Comparison of ENCODE assay signal across 8 cellular contexts in genomic region chr3:69425249-69425648, GRCh38. TPM values are rescaled to one million over a fixed set of nuclear protein-coding genes. Genes with fewer than 3 reads are reported as not detected.
DNase-seq lines count a peak whose midpoint lies in the region; ATAC-seq, FAIRE-seq and TF ChIP-seq lines count a peak whose summit lies in the region.

No MANE protein-coding gene starts in this region.

- no peaks in the 10 kb centered on the region for H3K9me3 Mint-ChIP-seq in activated CD8-positive, alpha-beta memory T cell treated with anti-CD3 and anti-CD28 coated beads, Interleukin-2, amount 10 ng/mL, durations not matched to agents 7 days and 5 days (ENCODE audit: low read depth)
- no peaks in the 10 kb centered on the region for H3K9me3 Mint-ChIP-seq in astrocyte (ENCODE audit: unreplicated experiment)

- no peak overlapping the region for H3K4me2 ChIP-seq in astrocyte (ENCODE audit: low read length)

- no peaks in the 10 kb centered on the region for H4K20me1 ChIP-seq in astrocyte (ENCODE audit: insufficient read depth, low read length)

- no peak overlapping the region for H2AFZ ChIP-seq in astrocyte (ENCODE audit: low read depth, low read length)

- no peaks in the 10 kb centered on the region for H3K36me3 Mint-ChIP-seq in activated CD8-positive, alpha-beta memory T cell treated with anti-CD3 and anti-CD28 coated beads, Interleukin-2, amount 10 ng/mL, durations not matched to agents 7 days and 5 days
- H3K36me3 Mint-ChIP-seq in astrocyte (ENCODE audit: low read depth, unreplicated experiment) = no peaks in the 10 kb centered on the region

- H3K4me3 ChIP-seq in H7 (ENCODE audit: insufficient read depth, low read depth, low read length) = no peak overlapping the region
- no peak overlapping the region for H3K4me3 ChIP-seq in astrocyte (ENCODE audit: insufficient read depth, low read depth, low read length)

- no peak overlapping the region for H3K27ac Mint-ChIP-seq in activated CD8-positive, alpha-beta memory T cell treated with anti-CD3 and anti-CD28 coated beads, Interleukin-2, amount 10 ng/mL, durations not matched to agents 7 days and 5 days
- no peak overlapping the region for H3K27ac Mint-ChIP-seq in astrocyte (ENCODE audit: unreplicated experiment)

- H3K4me3 Mint-ChIP-seq in activated CD8-positive, alpha-beta memory T cell treated with anti-CD3 and anti-CD28 coated beads, Interleukin-2, amount 10 ng/mL, durations not matched to agents 7 days and 5 days = no peak overlapping the region
- no peak overlapping the region for H3K4me3 Mint-ChIP-seq in astrocyte (ENCODE audit: unreplicated experiment)

- no peaks in the 10 kb centered on the region for H3K79me2 ChIP-seq in astrocyte (ENCODE audit: insufficient read depth, low read length)

- intact Hi-C loops in left colon (cut with DNase I, micrococcal nuclease) = loop anchor here in 1 of 2 donors (10.0 kb wide), 1 partner anchor 270 kb away; no protein-coding TSS in a partner anchor

- H3K9me3 ChIP-seq in astrocyte (ENCODE audit: insufficient read depth, low read depth, low read length) = no peaks in the 10 kb centered on the region

- no peaks in the 10 kb centered on the region for H3K27me3 ChIP-seq in H7 (ENCODE audit: control insufficient read depth, insufficient read depth, low read length)
- H3K27me3 ChIP-seq in astrocyte (ENCODE audit: insufficient read depth, low read length) = no peaks in the 10 kb centered on the region

- FAIRE-seq in astrocyte (lab: Jason Lieb, UNC) = peak; percentile 29

- no peak overlapping the region for H3K9ac ChIP-seq in astrocyte (ENCODE audit: low read length)

- CTCF ChIA-PET in activated CD8-positive, alpha-beta memory T cell treated with anti-CD3 and anti-CD28 coated beads, Interleukin-2, amount 10 ng/mL, durations not matched to agents 7 days and 5 days (lab: Charles Lee) = interaction anchor here (0.6 to 2.5 kb wide), 8 partner anchors 10 to 305 kb away, joined by 3 to 10 read pairs (median 5); no protein-coding TSS in a partner anchor

- no peaks in the 10 kb centered on the region for H3K4me1 ChIP-seq in astrocyte (ENCODE audit: insufficient read depth, low read length)

- H3K27me3 Mint-ChIP-seq in activated CD8-positive, alpha-beta memory T cell treated with anti-CD3 and anti-CD28 coated beads, Interleukin-2, amount 10 ng/mL, durations not matched to agents 7 days and 5 days = peaks cover 4% of the 10 kb centered on the region
- no peaks in the 10 kb centered on the region for H3K27me3 Mint-ChIP-seq in astrocyte (ENCODE audit: low read depth, unreplicated experiment)

- no peak overlapping the region for H3K27ac ChIP-seq in astrocyte (ENCODE audit: low read depth, low read length)

- no peaks in the 10 kb centered on the region for H3K4me1 Mint-ChIP-seq in activated CD8-positive, alpha-beta memory T cell treated with anti-CD3 and anti-CD28 coated beads, Interleukin-2, amount 10 ng/mL, durations not matched to agents 7 days and 5 days
- H3K4me1 Mint-ChIP-seq in astrocyte (ENCODE audit: low read depth, unreplicated experiment) = peaks cover 2% of the 10 kb centered on the region

- ATAC-seq in activated CD8-positive, alpha-beta memory T cell treated with anti-CD3 and anti-CD28 coated beads, Interleukin-2, amount 10 ng/mL, durations not matched to agents 7 days and 5 days = peak; percentile 58
- ATAC-seq in left colon = peak; percentile 78

- H3K36me3 ChIP-seq in H7 (replicated peaks; ENCODE audit: control insufficient read depth, insufficient read depth, low read length) (no peaks in the 10 kb centered on the region), astrocyte (ENCODE audit: insufficient read depth, low read length) (no peaks in the 10 kb centered on the region)

- TF ChIP-seq CTCF in astrocyte (IDR thresholded peaks at IDR 0.05; ENCODE audit: insufficient read depth, low read depth, low read length) = peak; percentile 71

- peak; percentile 46 for DNase-seq in activated CD8-positive, alpha-beta memory T cell treated with anti-CD3 and anti-CD28 coated beads, Interleukin-2, amount 10 ng/mL, durations not matched to agents 7 days and 5 days
- DNase-seq in activated CD8-positive, alpha-beta memory T cell treated with anti-CD3 and anti-CD28 coated beads, Interleukin-2, amount 50 U/mL, for 4 hours = no peak
- DNase-seq in H7 (peak; percentile 7), M059J (ENCODE audit: low read depth) (peak; percentile 31), astrocyte (ENCODE audit: low read depth) (no peak), left colon (no peak), globus pallidus (ENCODE audit: low spot score) (no peak), NCI-H2029 (lab: John Stamatoyannopoulos, UW) (no peak)

RNA-seq across cellular contexts. Expression of gene FRMD4B, which starts 39.4 kb away (rescaled TPM):
- 10 to 100 TPM; 55.8 to 68.2 TPM for total RNA-seq in activated CD8-positive, alpha-beta memory T cell treated with anti-CD3 and anti-CD28 coated beads, Interleukin-2, amount 10 ng/mL, durations not matched to agents 7 days and 5 days
- total RNA-seq in H7 (2014; rRNA removed; shearing (Covaris generic)) = 1.0 and 1.6 TPM in 2 replicates
- total RNA-seq in M059J (2014; rRNA removed; shearing (Covaris generic)) = 0.07 and 0.25 TPM in 2 replicates
- total RNA-seq in astrocyte (9.2 and 9.9 TPM in 2 replicates), left colon (10 to 100 TPM; 27.6 to 37.4 TPM)

Comparison
In these comparisons a context has a peak if more than half of its experiments do, and no peak if none do; other contexts are left out.
1. DNase-seq: peak in activated CD8-positive, alpha-beta memory T cell treated with anti-CD3 and anti-CD28 coated beads, Interleukin-2, amount 10 ng/mL, durations not matched to agents 7 days and 5 days (single experiment), H7 (single experiment) and M059J (single experiment); none in activated CD8-positive, alpha-beta memory T cell treated with anti-CD3 and anti-CD28 coated beads, Interleukin-2, amount 50 U/mL, for 4 hours (single experiment), astrocyte (single experiment), left colon (0 of 2), globus pallidus (single experiment) and NCI-H2029 (single experiment).